1 cellular context compared by ENCODE assay signal in genomic region chr1:248837045-248837793, GRCh38.
TF ChIP-seq lines count a peak whose summit lies in the region.

No MANE protein-coding gene starts in this region.

TF ChIP-seq in HCT116, 20 proteins besides CTCF, POLR2A, EP300 and RAD21 (continued from another document):
- no peak for TF ChIP-seq ZBTB33 (IDR thresholded peaks at IDR 0.05; ENCODE audit: extremely low read depth, insufficient replicate concordance, low read length)
- no peak for TF ChIP-seq JUND (IDR thresholded peaks at IDR 0.05)
- no peak for TF ChIP-seq ZFX (IDR thresholded peaks at IDR 0.05)
- no peak for TF ChIP-seq REST (IDR thresholded peaks at IDR 0.05; ENCODE audit: low read depth)
- TF ChIP-seq ATF3 (IDR thresholded peaks at IDR 0.05): no peak
- no peak for TF ChIP-seq CBX3 (IDR thresholded peaks at IDR 0.05; ENCODE audit: low read depth)
- TF ChIP-seq SP1 (IDR thresholded peaks at IDR 0.05; ENCODE audit: low read depth): no peak
- no peak for TF ChIP-seq EGR1 (IDR thresholded peaks at IDR 0.05; ENCODE audit: low read depth)
- no peak for TF ChIP-seq ELF1 (IDR thresholded peaks at IDR 0.05; ENCODE audit: borderline replicate concordance, low read depth)
